In the genomic region with DNA sequence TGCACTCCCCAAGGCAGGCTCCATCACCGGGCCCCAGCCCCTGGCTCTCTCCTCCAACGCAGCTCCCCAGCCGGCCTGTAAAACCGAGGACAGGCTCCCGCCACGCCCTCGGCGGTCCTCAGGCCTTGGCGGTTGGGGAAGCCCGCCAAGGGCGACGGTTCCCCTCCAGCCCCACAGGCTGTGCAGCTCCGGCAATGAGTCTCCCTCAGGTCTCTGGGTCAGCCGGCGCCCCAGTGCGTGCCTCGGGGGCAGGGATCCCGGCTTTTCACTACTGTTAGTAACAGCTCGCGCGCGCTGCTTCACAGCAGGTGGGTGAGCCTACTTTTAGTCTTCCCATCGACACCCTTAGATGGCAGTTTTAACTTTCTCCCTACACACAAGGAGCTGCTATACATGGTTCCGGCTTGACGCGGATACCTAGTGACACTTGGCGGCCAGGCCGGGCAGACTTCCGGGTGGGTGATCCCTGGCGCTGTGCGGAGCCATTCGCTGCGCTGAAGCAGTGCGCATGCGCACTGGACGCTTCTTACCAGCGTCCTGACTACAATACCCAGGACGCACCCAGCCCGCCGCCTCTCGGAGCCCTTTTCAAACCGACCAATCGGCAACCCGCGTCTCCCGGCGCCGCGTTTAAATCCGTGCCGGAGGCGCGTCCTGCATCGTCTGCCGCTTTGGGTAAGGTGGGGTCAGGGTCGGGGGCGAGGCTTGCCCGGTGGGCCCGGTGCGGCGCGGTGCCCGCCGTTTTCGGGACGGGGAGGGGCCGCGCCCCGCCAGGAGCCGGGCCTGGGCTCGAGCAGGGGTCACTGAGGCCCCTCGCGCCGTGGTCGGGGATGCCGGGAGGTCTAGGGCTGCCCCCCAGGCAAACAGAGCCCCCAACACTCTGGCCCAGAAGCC, we compare ENCODE assay signal across 1 cellular context.
A peak's percentile ranks its signal among the peaks of the same experiment; 100 is the strongest.
TF ChIP-seq lines count a peak whose summit lies in the region.

A gene with protein sequence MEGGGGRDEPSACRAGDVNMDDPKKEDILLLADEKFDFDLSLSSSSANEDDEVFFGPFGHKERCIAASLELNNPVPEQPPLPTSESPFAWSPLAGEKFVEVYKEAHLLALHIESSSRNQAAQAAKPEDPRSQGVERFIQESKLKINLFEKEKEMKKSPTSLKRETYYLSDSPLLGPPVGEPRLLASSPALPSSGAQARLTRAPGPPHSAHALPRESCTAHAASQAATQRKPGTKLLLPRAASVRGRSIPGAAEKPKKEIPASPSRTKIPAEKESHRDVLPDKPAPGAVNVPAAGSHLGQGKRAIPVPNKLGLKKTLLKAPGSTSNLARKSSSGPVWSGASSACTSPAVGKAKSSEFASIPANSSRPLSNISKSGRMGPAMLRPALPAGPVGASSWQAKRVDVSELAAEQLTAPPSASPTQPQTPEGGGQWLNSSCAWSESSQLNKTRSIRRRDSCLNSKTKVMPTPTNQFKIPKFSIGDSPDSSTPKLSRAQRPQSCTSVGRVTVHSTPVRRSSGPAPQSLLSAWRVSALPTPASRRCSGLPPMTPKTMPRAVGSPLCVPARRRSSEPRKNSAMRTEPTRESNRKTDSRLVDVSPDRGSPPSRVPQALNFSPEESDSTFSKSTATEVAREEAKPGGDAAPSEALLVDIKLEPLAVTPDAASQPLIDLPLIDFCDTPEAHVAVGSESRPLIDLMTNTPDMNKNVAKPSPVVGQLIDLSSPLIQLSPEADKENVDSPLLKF (plus strand): TSS at position 614 of the 894 bp plus-strand sequence. CDS start 531 bp downstream, outside the sequence.

TF ChIP-seq in HepG2, 621 proteins besides CTCF, POLR2A, EP300 and RAD21 (continued from another document and continues in another):
- TF ChIP-seq, protein P1, sequence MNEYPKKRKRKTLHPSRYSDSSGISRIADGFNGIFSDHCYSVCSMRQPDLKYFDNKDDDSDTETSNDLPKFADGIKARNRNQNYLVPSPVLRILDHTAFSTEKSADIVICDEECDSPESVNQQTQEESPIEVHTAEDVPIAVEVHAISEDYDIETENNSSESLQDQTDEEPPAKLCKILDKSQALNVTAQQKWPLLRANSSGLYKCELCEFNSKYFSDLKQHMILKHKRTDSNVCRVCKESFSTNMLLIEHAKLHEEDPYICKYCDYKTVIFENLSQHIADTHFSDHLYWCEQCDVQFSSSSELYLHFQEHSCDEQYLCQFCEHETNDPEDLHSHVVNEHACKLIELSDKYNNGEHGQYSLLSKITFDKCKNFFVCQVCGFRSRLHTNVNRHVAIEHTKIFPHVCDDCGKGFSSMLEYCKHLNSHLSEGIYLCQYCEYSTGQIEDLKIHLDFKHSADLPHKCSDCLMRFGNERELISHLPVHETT (CRISPR knock-in tag; conservative IDR thresholded peaks at IDR 0.05): no peak
- TF ChIP-seq ZNF460 (CRISPR knock-in tag; IDR thresholded peaks at IDR 0.05; ENCODE audit: borderline replicate concordance): no peak
- TF ChIP-seq, protein P2, sequence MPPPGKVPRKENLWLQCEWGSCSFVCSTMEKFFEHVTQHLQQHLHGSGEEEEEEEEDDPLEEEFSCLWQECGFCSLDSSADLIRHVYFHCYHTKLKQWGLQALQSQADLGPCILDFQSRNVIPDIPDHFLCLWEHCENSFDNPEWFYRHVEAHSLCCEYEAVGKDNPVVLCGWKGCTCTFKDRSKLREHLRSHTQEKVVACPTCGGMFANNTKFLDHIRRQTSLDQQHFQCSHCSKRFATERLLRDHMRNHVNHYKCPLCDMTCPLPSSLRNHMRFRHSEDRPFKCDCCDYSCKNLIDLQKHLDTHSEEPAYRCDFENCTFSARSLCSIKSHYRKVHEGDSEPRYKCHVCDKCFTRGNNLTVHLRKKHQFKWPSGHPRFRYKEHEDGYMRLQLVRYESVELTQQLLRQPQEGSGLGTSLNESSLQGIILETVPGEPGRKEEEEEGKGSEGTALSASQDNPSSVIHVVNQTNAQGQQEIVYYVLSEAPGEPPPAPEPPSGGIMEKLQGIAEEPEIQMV (CRISPR knock-in tag; IDR thresholded peaks at IDR 0.05; ENCODE audit: low read depth): no peak
- TF ChIP-seq ZNF556 (CRISPR knock-in tag; IDR thresholded peaks at IDR 0.05; ENCODE audit: borderline replicate concordance): no peak; the same call in 1 of the 2 replicates
- TF ChIP-seq, protein P3, sequence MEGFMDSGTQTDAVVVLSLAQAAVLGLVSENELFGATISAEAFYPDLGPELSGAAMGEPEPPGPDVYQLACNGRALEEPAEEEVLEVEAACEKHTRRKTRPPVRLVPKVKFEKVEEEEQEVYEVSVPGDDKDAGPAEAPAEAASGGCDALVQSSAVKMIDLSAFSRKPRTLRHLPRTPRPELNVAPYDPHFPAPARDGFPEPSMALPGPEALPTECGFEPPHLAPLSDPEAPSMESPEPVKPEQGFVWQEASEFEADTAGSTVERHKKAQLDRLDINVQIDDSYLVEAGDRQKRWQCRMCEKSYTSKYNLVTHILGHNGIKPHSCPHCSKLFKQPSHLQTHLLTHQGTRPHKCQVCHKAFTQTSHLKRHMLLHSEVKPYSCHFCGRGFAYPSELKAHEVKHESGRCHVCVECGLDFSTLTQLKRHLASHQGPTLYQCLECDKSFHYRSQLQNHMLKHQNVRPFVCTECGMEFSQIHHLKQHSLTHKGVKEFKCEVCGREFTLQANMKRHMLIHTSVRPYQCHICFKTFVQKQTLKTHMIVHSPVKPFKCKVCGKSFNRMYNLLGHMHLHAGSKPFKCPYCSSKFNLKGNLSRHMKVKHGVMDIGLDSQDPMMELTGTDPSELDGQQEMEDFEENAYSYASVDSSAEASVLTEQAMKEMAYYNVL (CRISPR knock-in tag; IDR thresholded peaks at IDR 0.05; ENCODE audit: borderline replicate concordance): peak; percentile 60; the same call in 1 of the 2 replicates
- TF ChIP-seq, protein P4, sequence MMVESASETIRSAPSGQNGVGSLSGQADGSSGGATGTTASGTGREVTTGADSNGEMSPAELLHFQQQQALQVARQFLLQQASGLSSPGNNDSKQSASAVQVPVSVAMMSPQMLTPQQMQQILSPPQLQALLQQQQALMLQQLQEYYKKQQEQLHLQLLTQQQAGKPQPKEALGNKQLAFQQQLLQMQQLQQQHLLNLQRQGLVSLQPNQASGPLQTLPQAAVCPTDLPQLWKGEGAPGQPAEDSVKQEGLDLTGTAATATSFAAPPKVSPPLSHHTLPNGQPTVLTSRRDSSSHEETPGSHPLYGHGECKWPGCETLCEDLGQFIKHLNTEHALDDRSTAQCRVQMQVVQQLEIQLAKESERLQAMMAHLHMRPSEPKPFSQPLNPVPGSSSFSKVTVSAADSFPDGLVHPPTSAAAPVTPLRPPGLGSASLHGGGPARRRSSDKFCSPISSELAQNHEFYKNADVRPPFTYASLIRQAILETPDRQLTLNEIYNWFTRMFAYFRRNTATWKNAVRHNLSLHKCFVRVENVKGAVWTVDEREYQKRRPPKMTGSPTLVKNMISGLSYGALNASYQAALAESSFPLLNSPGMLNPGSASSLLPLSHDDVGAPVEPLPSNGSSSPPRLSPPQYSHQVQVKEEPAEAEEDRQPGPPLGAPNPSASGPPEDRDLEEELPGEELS (CRISPR knock-in tag; IDR thresholded peaks at IDR 0.05): peak; percentile 27; the same call in 1 of the 2 replicates
- TF ChIP-seq, protein P5, sequence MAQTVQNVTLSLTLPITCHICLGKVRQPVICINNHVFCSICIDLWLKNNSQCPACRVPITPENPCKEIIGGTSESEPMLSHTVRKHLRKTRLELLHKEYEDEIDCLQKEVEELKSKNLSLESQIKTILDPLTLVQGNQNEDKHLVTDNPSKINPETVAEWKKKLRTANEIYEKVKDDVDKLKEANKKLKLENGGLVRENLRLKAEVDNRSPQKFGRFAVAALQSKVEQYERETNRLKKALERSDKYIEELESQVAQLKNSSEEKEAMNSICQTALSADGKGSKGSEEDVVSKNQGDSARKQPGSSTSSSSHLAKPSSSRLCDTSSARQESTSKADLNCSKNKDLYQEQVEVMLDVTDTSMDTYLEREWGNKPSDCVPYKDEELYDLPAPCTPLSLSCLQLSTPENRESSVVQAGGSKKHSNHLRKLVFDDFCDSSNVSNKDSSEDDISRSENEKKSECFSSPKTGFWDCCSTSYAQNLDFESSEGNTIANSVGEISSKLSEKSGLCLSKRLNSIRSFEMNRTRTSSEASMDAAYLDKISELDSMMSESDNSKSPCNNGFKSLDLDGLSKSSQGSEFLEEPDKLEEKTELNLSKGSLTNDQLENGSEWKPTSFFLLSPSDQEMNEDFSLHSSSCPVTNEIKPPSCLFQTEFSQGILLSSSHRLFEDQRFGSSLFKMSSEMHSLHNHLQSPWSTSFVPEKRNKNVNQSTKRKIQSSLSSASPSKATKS (CRISPR knock-in tag; IDR thresholded peaks at IDR 0.05): no peak
- TF ChIP-seq SNRNP70 (IDR thresholded peaks at IDR 0.05; ENCODE audit: low read depth, low read length): no peak
- TF ChIP-seq ZNF644 (CRISPR knock-in tag; IDR thresholded peaks at IDR 0.05; ENCODE audit: low read depth): no peak
- peak; percentile 26; the same call in 1 of the 2 replicates for TF ChIP-seq PHF21A (CRISPR knock-in tag; IDR thresholded peaks at IDR 0.05)
- TF ChIP-seq, protein P6, sequence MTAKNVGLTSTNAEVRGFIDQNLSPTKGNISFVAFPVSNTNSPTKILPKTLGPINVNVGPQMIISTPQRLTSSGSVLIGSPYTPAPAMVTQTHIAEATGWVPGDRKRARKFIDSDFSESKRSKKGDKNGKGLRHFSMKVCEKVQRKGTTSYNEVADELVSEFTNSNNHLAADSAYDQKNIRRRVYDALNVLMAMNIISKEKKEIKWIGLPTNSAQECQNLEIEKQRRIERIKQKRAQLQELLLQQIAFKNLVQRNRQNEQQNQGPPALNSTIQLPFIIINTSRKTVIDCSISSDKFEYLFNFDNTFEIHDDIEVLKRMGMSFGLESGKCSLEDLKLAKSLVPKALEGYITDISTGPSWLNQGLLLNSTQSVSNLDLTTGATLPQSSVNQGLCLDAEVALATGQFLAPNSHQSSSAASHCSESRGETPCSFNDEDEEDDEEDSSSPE (CRISPR knock-in tag; IDR thresholded peaks at IDR 0.05): peak; percentile 100
- no peak; the same call in 1 of the 2 replicates for TF ChIP-seq ZNF225 (CRISPR knock-in tag; IDR thresholded peaks at IDR 0.05)
- no peak for TF ChIP-seq ZNF260 (CRISPR knock-in tag; IDR thresholded peaks at IDR 0.05; ENCODE audit: borderline replicate concordance, low read depth)
- no peak; the same call in 1 of the 2 replicates for TF ChIP-seq NFKB2 (CRISPR knock-in tag; IDR thresholded peaks at IDR 0.05; ENCODE audit: borderline replicate concordance)
- no peak for TF ChIP-seq ZNF652 (CRISPR knock-in tag; IDR thresholded peaks at IDR 0.05; ENCODE audit: borderline replicate concordance, low read depth)
- no peak for TF ChIP-seq ZNF746 (CRISPR knock-in tag; IDR thresholded peaks at IDR 0.05)
- TF ChIP-seq, protein P7, sequence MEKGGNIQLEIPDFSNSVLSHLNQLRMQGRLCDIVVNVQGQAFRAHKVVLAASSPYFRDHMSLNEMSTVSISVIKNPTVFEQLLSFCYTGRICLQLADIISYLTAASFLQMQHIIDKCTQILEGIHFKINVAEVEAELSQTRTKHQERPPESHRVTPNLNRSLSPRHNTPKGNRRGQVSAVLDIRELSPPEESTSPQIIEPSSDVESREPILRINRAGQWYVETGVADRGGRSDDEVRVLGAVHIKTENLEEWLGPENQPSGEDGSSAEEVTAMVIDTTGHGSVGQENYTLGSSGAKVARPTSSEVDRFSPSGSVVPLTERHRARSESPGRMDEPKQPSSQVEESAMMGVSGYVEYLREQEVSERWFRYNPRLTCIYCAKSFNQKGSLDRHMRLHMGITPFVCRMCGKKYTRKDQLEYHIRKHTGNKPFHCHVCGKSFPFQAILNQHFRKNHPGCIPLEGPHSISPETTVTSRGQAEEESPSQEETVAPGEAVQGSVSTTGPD (CRISPR knock-in tag; IDR thresholded peaks at IDR 0.05): no peak
- TF ChIP-seq ATF7-NPFF (CRISPR knock-in tag; IDR thresholded peaks at IDR 0.05; ENCODE audit: low read depth): peak; percentile 100
- peak; percentile 98 for TF ChIP-seq FOXM1 (CRISPR knock-in tag; IDR thresholded peaks at IDR 0.05)
- TF ChIP-seq DNMT3B (CRISPR knock-in tag; conservative IDR thresholded peaks at IDR 0.05): no peak; the same call in 1 of the 2 replicates
- TF ChIP-seq TRIM24 (CRISPR knock-in tag; IDR thresholded peaks at IDR 0.05): no peak
- TF ChIP-seq, protein P8, sequence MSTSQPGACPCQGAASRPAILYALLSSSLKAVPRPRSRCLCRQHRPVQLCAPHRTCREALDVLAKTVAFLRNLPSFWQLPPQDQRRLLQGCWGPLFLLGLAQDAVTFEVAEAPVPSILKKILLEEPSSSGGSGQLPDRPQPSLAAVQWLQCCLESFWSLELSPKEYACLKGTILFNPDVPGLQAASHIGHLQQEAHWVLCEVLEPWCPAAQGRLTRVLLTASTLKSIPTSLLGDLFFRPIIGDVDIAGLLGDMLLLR (CRISPR knock-in tag; IDR thresholded peaks at IDR 0.05): no peak; the same call in 1 of the 2 replicates
- peak; percentile 45; the same call in 1 of the 2 replicates for TF ChIP-seq ZNF484 (CRISPR knock-in tag; IDR thresholded peaks at IDR 0.05; ENCODE audit: borderline replicate concordance, low read depth)
- TF ChIP-seq, protein P9, sequence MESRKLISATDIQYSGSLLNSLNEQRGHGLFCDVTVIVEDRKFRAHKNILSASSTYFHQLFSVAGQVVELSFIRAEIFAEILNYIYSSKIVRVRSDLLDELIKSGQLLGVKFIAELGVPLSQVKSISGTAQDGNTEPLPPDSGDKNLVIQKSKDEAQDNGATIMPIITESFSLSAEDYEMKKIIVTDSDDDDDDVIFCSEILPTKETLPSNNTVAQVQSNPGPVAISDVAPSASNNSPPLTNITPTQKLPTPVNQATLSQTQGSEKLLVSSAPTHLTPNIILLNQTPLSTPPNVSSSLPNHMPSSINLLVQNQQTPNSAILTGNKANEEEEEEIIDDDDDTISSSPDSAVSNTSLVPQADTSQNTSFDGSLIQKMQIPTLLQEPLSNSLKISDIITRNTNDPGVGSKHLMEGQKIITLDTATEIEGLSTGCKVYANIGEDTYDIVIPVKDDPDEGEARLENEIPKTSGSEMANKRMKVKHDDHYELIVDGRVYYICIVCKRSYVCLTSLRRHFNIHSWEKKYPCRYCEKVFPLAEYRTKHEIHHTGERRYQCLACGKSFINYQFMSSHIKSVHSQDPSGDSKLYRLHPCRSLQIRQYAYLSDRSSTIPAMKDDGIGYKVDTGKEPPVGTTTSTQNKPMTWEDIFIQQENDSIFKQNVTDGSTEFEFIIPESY (CRISPR knock-in tag; IDR thresholded peaks at IDR 0.05): no peak
- TF ChIP-seq ZBTB3 (CRISPR knock-in tag; IDR thresholded peaks at IDR 0.05; ENCODE audit: borderline replicate concordance, low read depth): no peak
- TF ChIP-seq, protein P10, sequence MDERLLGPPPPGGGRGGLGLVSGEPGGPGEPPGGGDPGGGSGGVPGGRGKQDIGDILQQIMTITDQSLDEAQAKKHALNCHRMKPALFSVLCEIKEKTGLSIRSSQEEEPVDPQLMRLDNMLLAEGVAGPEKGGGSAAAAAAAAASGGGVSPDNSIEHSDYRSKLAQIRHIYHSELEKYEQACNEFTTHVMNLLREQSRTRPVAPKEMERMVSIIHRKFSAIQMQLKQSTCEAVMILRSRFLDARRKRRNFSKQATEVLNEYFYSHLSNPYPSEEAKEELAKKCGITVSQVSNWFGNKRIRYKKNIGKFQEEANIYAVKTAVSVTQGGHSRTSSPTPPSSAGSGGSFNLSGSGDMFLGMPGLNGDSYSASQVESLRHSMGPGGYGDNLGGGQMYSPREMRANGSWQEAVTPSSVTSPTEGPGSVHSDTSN (CRISPR knock-in tag; IDR thresholded peaks at IDR 0.05): no peak
- no peak for TF ChIP-seq SMARCC2 (IDR thresholded peaks at IDR 0.05)
- no peak for TF ChIP-seq RARG (CRISPR knock-in tag; IDR thresholded peaks at IDR 0.05; ENCODE audit: low read depth)
- TF ChIP-seq TOE1 (CRISPR knock-in tag; IDR thresholded peaks at IDR 0.05): no peak
- peak; percentile 79; the same call in 1 of the 2 replicates for TF ChIP-seq ZNF766 (CRISPR knock-in tag; IDR thresholded peaks at IDR 0.05; ENCODE audit: borderline replicate concordance)
- peak; percentile 99 for TF ChIP-seq ELF1 (CRISPR knock-in tag; IDR thresholded peaks at IDR 0.05)
